ENCODE assay signal across 21 cellular contexts in the genomic region with DNA sequence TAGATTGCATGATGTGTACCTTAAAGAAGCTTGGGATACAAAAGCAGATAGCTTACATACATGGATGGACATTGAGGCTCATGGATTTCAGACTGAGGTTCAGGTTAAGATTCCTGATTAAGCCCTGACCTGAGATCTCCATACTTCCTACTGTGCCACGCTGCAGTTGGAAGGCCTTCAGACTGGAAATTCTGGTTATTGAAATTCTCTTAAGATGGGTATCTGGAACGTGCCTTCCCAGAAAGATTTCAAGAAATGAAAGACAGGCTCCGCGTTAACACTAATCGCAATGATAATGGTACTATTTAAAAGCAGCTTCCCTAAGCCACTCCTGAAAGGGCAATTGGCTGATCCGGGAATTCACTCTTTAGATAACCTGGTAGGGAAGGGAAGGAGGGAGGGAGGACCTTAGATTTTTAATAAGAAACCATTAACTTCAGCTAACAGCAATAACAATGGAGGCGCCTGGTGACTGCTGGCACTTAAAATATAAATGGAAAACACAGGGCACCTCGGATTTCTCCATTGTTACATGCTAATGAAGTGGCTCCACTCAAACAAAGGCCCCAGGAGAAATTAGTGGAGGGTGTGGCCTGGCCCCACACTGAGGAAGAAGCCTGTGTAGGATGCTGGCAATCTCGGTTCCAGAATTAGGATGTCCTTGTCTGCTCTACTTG. TPM values are rescaled to one million over a fixed set of nuclear protein-coding genes. Genes with fewer than 3 reads are reported as not detected.
DNase-seq lines count a peak whose midpoint lies in the region; ATAC-seq and TF ChIP-seq lines count a peak whose summit lies in the region.
"Had no signal": no experiment of that assay in that cellular context is flagged by ENCODE, and none has a peak within 500 bp of the region (broad histone marks: within the 10 kb centered on the region; RNA-seq: fewer than 3 reads in every experiment).

No MANE protein-coding gene starts in this region.

- no peaks in the 10 kb centered on the region for H3K27me3 ChIP-seq in iPS DF 6.9 (ENCODE audit: control insufficient read depth, insufficient read depth, low read length)
- H3K27me3 ChIP-seq: BLaER1 treated with 17β-estradiol and CSF1 and Interleukin-3, amounts not matched to agents 10 nM and 100 nM; heart right ventricle; spleen; uterus had no signal

- no peaks in the 10 kb centered on the region for H3K9me3 Mint-ChIP-seq in type B pancreatic cell
- H3K9me3 Mint-ChIP-seq: activated CD4-positive, alpha-beta T cell treated with anti-CD3 and anti-CD28 coated beads, Interleukin-2, amount 10 ng/mL, durations not matched to agents 7 days and 5 days; nephron had no signal

- no peak for TF ChIP-seq CTCF in type B pancreatic cell (conservative IDR thresholded peaks at IDR 0.05)

- H3K4me3 ChIP-seq in iPS DF 6.9 (ENCODE audit: low read length), result no peak overlapping the region
- H3K4me3 ChIP-seq: BLaER1 treated with 17β-estradiol and CSF1 and Interleukin-3, amounts not matched to agents 10 nM and 100 nM; coronary artery; heart right ventricle; spleen; uterus had no signal

- H3K27me3 Mint-ChIP-seq in type B pancreatic cell, result no peaks in the 10 kb centered on the region
- H3K27me3 Mint-ChIP-seq: activated CD4-positive, alpha-beta T cell treated with anti-CD3 and anti-CD28 coated beads, Interleukin-2, amount 10 ng/mL, durations not matched to agents 7 days and 5 days had no signal

- H3K4me1 Mint-ChIP-seq in type B pancreatic cell (ENCODE audit: unreplicated experiment), result peaks cover 12% of the 10 kb centered on the region
- H3K4me1 Mint-ChIP-seq: nephron had no signal

- WGBS in iPS DF 6.9 (ENCODE audit: insufficient coverage, insufficient read length), result no CpG with 5 or more reads among the region's 9 CpGs

- ATAC-seq in activated CD4-positive, CD25-positive, alpha-beta regulatory T cell treated with anti-CD3 and anti-CD28 coated beads, Interleukin-2, amount 50 U/mL, for 24 hours, result no peak
- ATAC-seq: heart right ventricle had no signal

- in situ Hi-C loops in G401 (cut with HindIII; ENCODE audit: low sequenced_read_pairs), result no loop called here

- peaks cover 4% of the 10 kb centered on the region; the same call in 1 of the 2 replicates for H3K4me1 ChIP-seq in iPS DF 6.9 (ENCODE audit: control insufficient read depth, insufficient read depth, low read length)
- H3K4me1 ChIP-seq: heart right ventricle, uterus had no signal

- H3K36me3 ChIP-seq in iPS DF 6.9 (ENCODE audit: control insufficient read depth, insufficient read depth, low read length), result no peaks in the 10 kb centered on the region
- H3K36me3 ChIP-seq: BLaER1 treated with 17β-estradiol and CSF1 and Interleukin-3, amounts not matched to agents 10 nM and 100 nM; heart right ventricle; spleen; uterus had no signal

- H3K27ac ChIP-seq in iPS DF 6.9 (ENCODE audit: low read length), result peak overlapping the region; percentile 64
- H3K27ac ChIP-seq: coronary artery, heart right ventricle, spleen, uterus had no signal

- H3K9me3 ChIP-seq in iPS DF 6.9 (ENCODE audit: control insufficient read depth, insufficient read depth, low read length), result no peaks in the 10 kb centered on the region
- H3K9me3 ChIP-seq: heart right ventricle, spleen, uterus had no signal

- no peak overlapping the region for H3K4me3 Mint-ChIP-seq in type B pancreatic cell
- H3K4me3 Mint-ChIP-seq: activated CD4-positive, alpha-beta T cell treated with anti-CD3 and anti-CD28 coated beads, Interleukin-2, amount 10 ng/mL, durations not matched to agents 7 days and 5 days; nephron had no signal

- no peaks in the 10 kb centered on the region for H3K36me3 Mint-ChIP-seq in type B pancreatic cell

- DNase-seq in NCI-H187 treated with DMSO at 0.1 percent for 48 hours (lab: John Stamatoyannopoulos, UW) (peak; percentile 2), NCI-H187 (lab: John Stamatoyannopoulos, UW) (no peak), NCI-H748 (lab: John Stamatoyannopoulos, UW; ENCODE audit: unreplicated experiment) (peak; percentile 69), iPS DF 6.9 (ENCODE audit: low read depth, low spot score) (peak; percentile 77), type B pancreatic cell (ENCODE audit: extremely low spot score, unreplicated experiment) (no peak), G401 (ENCODE audit: low spot score) (no peak), NCI-H510A treated with DMSO at 0.1 percent for 48 hours (lab: John Stamatoyannopoulos, UW) (no peak)
- DNase-seq: activated CD4-positive, alpha-beta T cell treated with anti-CD3 and anti-CD28 coated beads, Interleukin-2, amount 10 ng/mL, durations not matched to agents 7 days and 5 days; activated CD8-positive, alpha-beta memory T cell treated with anti-CD3 and anti-CD28 coated beads, Interleukin-2, amount 50 U/mL, for 48 hours; activated effector memory CD4-positive, alpha-beta T cell treated with Interleukin-2 at 50 U/mL for 16 hours; HCEC 1CT; heart right ventricle; KBM-7; midbrain; NCI-H446 treated with DMSO at 0.1 percent for 48 hours; spleen; uterus had no signal

- H3K27ac Mint-ChIP-seq in type B pancreatic cell, result peak overlapping the region; percentile 23
- H3K27ac Mint-ChIP-seq: activated CD4-positive, alpha-beta T cell treated with anti-CD3 and anti-CD28 coated beads, Interleukin-2, amount 10 ng/mL, durations not matched to agents 7 days and 5 days; nephron had no signal

RNA-seq across cellular contexts. Expression of gene MTA3, which starts 22.6 kb away (rescaled TPM):
- 49.4 and 59.7 TPM in 2 replicates for total RNA-seq in type B pancreatic cell (ENCODE audit: low replicate concordance)
- total RNA-seq in G401 (2014; rRNA removed; shearing (Covaris generic)), result 61.2 and 65.4 TPM in 2 replicates

RNA-seq across cellular contexts. Expression of gene KCNG3, which starts 52.1 kb away (rescaled TPM):
- total RNA-seq in type B pancreatic cell (ENCODE audit: low replicate concordance), result 0.65 and 0.88 TPM in 2 replicates
- 3.4 and 3.9 TPM in 2 replicates for total RNA-seq in G401 (2014; rRNA removed; shearing (Covaris generic))
- total RNA-seq: heart right ventricle had no signal

Comparison
In these comparisons a context has a peak if more than half of its experiments do, and no peak if none do; other contexts are left out.
1. DNase-seq: peak in NCI-H187 treated with DMSO at 0.1 percent for 48 hours (single experiment), NCI-H748 (single experiment) and iPS DF 6.9 (single experiment); none in NCI-H187 (0 of 2), type B pancreatic cell (single experiment), G401 (single experiment) and NCI-H510A treated with DMSO at 0.1 percent for 48 hours (single experiment).